Comparison of ENCODE assay signal across 1 cellular context in the genomic region with DNA sequence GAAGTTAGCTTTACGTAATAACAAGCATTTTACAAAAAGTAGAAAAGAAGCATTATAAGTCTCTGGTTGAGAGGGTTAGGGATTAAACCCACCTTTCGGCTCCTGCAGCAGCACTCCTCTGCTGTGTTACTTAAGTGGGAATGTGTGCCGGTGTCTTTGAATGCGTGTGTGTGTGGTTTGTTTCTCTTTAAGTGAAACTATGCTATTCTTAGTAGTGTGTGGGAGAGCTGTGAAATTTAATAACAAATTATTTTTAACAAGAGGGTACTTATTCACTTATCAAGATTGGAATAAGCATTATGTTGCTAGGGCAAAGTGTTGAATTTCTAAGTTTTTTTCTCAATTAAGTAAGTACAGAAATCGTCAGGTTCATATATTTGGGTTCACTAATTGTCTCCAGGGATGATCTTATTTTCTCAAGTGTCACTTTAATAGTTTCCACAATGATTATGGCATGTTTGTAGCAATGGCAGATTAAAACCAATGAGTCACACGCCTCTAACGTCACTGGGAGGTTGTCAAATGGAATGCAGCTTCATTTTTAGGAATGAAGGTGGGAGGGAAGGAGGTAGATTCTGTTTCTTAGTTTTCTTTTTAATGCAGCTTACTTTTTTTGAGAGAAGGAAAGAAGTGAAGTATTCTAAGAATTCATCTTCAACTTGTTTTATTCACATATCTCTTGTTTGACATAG.
TF ChIP-seq lines count a peak whose summit lies in the region.

No MANE protein-coding gene starts in this region.

TF ChIP-seq in GM12878, 131 proteins besides CTCF, POLR2A, EP300 and RAD21 (continued from another document):
- peak; percentile 30; the same call in 1 of the 2 replicates for TF ChIP-seq ATF7 (IDR thresholded peaks at IDR 0.05; ENCODE audit: low read depth)
- no peak for TF ChIP-seq SMAD1 (IDR thresholded peaks at IDR 0.05; ENCODE audit: low read depth, partially characterized antibody)
- TF ChIP-seq IKZF2 (IDR thresholded peaks at IDR 0.05), result peak; percentile 51 to 58; a peak in 3 of 4 replicates
- TF ChIP-seq, protein P1, sequence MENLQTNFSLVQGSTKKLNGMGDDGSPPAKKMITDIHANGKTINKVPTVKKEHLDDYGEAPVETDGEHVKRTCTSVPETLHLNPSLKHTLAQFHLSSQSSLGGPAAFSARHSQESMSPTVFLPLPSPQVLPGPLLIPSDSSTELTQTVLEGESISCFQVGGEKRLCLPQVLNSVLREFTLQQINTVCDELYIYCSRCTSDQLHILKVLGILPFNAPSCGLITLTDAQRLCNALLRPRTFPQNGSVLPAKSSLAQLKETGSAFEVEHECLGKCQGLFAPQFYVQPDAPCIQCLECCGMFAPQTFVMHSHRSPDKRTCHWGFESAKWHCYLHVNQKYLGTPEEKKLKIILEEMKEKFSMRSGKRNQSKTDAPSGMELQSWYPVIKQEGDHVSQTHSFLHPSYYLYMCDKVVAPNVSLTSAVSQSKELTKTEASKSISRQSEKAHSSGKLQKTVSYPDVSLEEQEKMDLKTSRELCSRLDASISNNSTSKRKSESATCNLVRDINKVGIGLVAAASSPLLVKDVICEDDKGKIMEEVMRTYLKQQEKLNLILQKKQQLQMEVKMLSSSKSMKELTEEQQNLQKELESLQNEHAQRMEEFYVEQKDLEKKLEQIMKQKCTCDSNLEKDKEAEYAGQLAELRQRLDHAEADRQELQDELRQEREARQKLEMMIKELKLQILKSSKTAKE (IDR thresholded peaks at IDR 0.05; ENCODE audit: low read depth, poor library complexity, severe bottlenecking), result no peak
- TF ChIP-seq SPI1 (IDR thresholded peaks at IDR 0.05; ENCODE audit: borderline replicate concordance, insufficient read depth, low read depth, low read length), result no peak
- no peak for TF ChIP-seq BACH1 (IDR thresholded peaks at IDR 0.05; ENCODE audit: borderline replicate concordance)
- 0 out of 2 replicates have a peak, but pooled peaks have one; percentile 12 for TF ChIP-seq RELB (IDR thresholded peaks at IDR 0.05; ENCODE audit: low read depth)
- TF ChIP-seq, protein P2, sequence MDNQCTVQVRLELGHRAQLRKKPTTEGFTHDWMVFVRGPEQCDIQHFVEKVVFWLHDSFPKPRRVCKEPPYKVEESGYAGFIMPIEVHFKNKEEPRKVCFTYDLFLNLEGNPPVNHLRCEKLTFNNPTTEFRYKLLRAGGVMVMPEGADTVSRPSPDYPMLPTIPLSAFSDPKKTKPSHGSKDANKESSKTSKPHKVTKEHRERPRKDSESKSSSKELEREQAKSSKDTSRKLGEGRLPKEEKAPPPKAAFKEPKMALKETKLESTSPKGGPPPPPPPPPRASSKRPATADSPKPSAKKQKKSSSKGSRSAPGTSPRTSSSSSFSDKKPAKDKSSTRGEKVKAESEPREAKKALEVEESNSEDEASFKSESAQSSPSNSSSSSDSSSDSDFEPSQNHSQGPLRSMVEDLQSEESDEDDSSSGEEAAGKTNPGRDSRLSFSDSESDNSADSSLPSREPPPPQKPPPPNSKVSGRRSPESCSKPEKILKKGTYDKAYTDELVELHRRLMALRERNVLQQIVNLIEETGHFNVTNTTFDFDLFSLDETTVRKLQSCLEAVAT (IDR thresholded peaks at IDR 0.05), result 0 out of 2 replicates have a peak, but pooled peaks have one; percentile 44
- TF ChIP-seq MTA2 (IDR thresholded peaks at IDR 0.05; ENCODE audit: low read depth), result peak; percentile 84
- TF ChIP-seq RFX5 (IDR thresholded peaks at IDR 0.05; ENCODE audit: low read depth, low read length), result no peak
- TF ChIP-seq, protein P3, sequence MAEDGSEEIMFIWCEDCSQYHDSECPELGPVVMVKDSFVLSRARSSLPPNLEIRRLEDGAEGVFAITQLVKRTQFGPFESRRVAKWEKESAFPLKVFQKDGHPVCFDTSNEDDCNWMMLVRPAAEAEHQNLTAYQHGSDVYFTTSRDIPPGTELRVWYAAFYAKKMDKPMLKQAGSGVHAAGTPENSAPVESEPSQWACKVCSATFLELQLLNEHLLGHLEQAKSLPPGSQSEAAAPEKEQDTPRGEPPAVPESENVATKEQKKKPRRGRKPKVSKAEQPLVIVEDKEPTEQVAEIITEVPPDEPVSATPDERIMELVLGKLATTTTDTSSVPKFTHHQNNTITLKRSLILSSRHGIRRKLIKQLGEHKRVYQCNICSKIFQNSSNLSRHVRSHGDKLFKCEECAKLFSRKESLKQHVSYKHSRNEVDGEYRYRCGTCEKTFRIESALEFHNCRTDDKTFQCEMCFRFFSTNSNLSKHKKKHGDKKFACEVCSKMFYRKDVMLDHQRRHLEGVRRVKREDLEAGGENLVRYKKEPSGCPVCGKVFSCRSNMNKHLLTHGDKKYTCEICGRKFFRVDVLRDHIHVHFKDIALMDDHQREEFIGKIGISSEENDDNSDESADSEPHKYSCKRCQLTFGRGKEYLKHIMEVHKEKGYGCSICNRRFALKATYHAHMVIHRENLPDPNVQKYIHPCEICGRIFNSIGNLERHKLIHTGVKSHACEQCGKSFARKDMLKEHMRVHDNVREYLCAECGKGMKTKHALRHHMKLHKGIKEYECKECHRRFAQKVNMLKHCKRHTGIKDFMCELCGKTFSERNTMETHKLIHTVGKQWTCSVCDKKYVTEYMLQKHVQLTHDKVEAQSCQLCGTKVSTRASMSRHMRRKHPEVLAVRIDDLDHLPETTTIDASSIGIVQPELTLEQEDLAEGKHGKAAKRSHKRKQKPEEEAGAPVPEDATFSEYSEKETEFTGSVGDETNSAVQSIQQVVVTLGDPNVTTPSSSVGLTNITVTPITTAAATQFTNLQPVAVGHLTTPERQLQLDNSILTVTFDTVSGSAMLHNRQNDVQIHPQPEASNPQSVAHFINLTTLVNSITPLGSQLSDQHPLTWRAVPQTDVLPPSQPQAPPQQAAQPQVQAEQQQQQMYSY (CRISPR knock-in tag; IDR thresholded peaks at IDR 0.05), result no peak
- TF ChIP-seq USF1 (IDR thresholded peaks at IDR 0.05; ENCODE audit: borderline replicate concordance, extremely low read length, insufficient read depth, low read depth, low read length), result no peak
- TF ChIP-seq NFIC (IDR thresholded peaks at IDR 0.05; ENCODE audit: low read depth, low read length), result no peak
